Comparison of ENCODE assay signal across 10 cellular contexts in genomic region chr13:36131215-36131930, GRCh38. TPM values are rescaled to one million over a fixed set of nuclear protein-coding genes. Genes with fewer than 3 reads are reported as not detected.
DNase-seq lines count a peak whose midpoint lies in the region; ATAC-seq and TF ChIP-seq lines count a peak whose summit lies in the region.
"Had no signal": no experiment of that assay in that cellular context is flagged by ENCODE, and none has a peak within 500 bp of the region (broad histone marks: within the 10 kb centered on the region; RNA-seq: fewer than 3 reads in every experiment).

Gene DCLK1 (minus strand): TSS chr13:36131382.

- no peaks in the 10 kb centered on the region for H3K9me3 Mint-ChIP-seq in neural progenitor cell
- H3K9me3 Mint-ChIP-seq in naive thymus-derived CD8-positive, alpha-beta T cell, result peaks cover 0 to 17% (median 3%) of the 10 kb centered on the region in 9 donors
- H3K9me3 Mint-ChIP-seq: central memory CD8-positive, alpha-beta T cell had no signal

- H3K9me3 ChIP-seq in Panc1 (ENCODE audit: control insufficient read depth, insufficient read depth, low read depth, low read length) (no peaks in the 10 kb centered on the region), neural progenitor cell (ENCODE audit: low read depth) (no peaks in the 10 kb centered on the region)

- H3K36me3 Mint-ChIP-seq in neural progenitor cell, result no peaks in the 10 kb centered on the region
- peaks cover 0 to 11% (median 0%) of the 10 kb centered on the region in 3 donors for H3K36me3 Mint-ChIP-seq in naive thymus-derived CD8-positive, alpha-beta T cell

- no peaks in the 10 kb centered on the region for H3K27me3 ChIP-seq in Panc1 (ENCODE audit: control insufficient read depth, insufficient read depth, low read length)
- peaks cover 74% of the 10 kb centered on the region for H3K27me3 ChIP-seq in neural progenitor cell

- H3F3A ChIP-seq in neural progenitor cell (ENCODE audit: low read depth), result no peaks in the 10 kb centered on the region

- no peaks in the 10 kb centered on the region for H3K4me1 ChIP-seq in Panc1 (ENCODE audit: control insufficient read depth, insufficient read depth, low read length)
- H3K4me1 ChIP-seq in neural progenitor cell, result no peaks in the 10 kb centered on the region

- H3K4me3 ChIP-seq in Panc1 (ENCODE audit: low read depth in 2 of 2, low read length in 2 of 2) (peak within 1 kb of the TSS in 1 of 2 experiments; percentile 30; a peak in 1 of 4 replicates), fibroblast of mammary gland (ENCODE audit: control insufficient read depth, low read depth, low read length) (peak within 1 kb of the TSS; percentile 61), neural progenitor cell (peak within 1 kb of the TSS; percentile 69)

- H3K36me3 ChIP-seq in Panc1 (ENCODE audit: control insufficient read depth, insufficient read depth, low read length) (no peaks in the 10 kb centered on the region), neural progenitor cell (no peaks in the 10 kb centered on the region)

- in situ Hi-C loops in Panc1 (cut with HindIII; ENCODE audit: low pct_unique_long_range_greater_than_20kb, low sequenced_read_pairs), result no loop called here

- H3K27ac Mint-ChIP-seq in neural progenitor cell, result no peak within 1 kb of the TSS
- H3K27ac Mint-ChIP-seq in naive thymus-derived CD8-positive, alpha-beta T cell, result no peak within 1 kb of the TSS

- peak within 1 kb of the TSS; percentile 83 for H3K4me2 ChIP-seq in neural progenitor cell

- no peaks in the 10 kb centered on the region for H3K79me2 ChIP-seq in neural progenitor cell (ENCODE audit: low read depth)

- H3K27ac ChIP-seq in Panc1 (ENCODE audit: low read length) (no peak within 1 kb of the TSS), neural progenitor cell (no peak within 1 kb of the TSS)

- peaks cover 7% of the 10 kb centered on the region for H3K4me1 Mint-ChIP-seq in neural progenitor cell
- H3K4me1 Mint-ChIP-seq in naive thymus-derived CD8-positive, alpha-beta T cell, result peaks cover 0 to 4% (median 0%) of the 10 kb centered on the region in 4 donors
- H3K4me1 Mint-ChIP-seq: central memory CD8-positive, alpha-beta T cell had no signal

- H3K27me3 Mint-ChIP-seq in neural progenitor cell (ENCODE audit: insufficient read depth, low read depth), result peaks cover 4% of the 10 kb centered on the region
- peaks cover 18 to 69% (median 50%) of the 10 kb centered on the region in 5 donors for H3K27me3 Mint-ChIP-seq in naive thymus-derived CD8-positive, alpha-beta T cell

- no peak within 1 kb of the TSS for H3K9ac ChIP-seq in neural progenitor cell

- peak within 1 kb of the TSS; percentile 93 for H2AFZ ChIP-seq in neural progenitor cell (replicated peaks)

- no peak for TF ChIP-seq CTCF in Panc1 (IDR thresholded peaks at IDR 0.05)
- TF ChIP-seq CTCF in fibroblast of mammary gland (conservative IDR thresholded peaks at IDR 0.05; ENCODE audit: control insufficient read depth, insufficient read depth, low read depth, low read length), result no peak
- no peak for TF ChIP-seq CTCF in neural progenitor cell (IDR thresholded peaks at IDR 0.05)

- CTCF ChIA-PET in Panc1 (lab: Charles Lee), result no interaction called here

- peak; percentile 15 for DNase-seq in ELR (ENCODE audit: low read depth)
- no peak for DNase-seq in Panc1 (ENCODE audit: low read depth, low spot score)
- DNase-seq in fibroblast of mammary gland (ENCODE audit: low read depth), result peak; percentile 69
- DNase-seq in neural progenitor cell (ENCODE audit: low spot score), result peak; percentile 85
- DNase-seq in naive thymus-derived CD8-positive, alpha-beta T cell, result no peak
- DNase-seq in activated gamma-delta T cell treated with Interleukin-2 at 50 U/mL for 16 hours, result no peak

- intact Hi-C loops in Panc1 (cut with micrococcal nuclease; ENCODE audit: unreplicated experiment), result no loop called here

- H3K4me3 Mint-ChIP-seq in neural progenitor cell, result peak within 1 kb of the TSS; percentile 94
- H3K4me3 Mint-ChIP-seq in naive thymus-derived CD8-positive, alpha-beta T cell, result no peak within 1 kb of the TSS
- H3K4me3 Mint-ChIP-seq: central memory CD8-positive, alpha-beta T cell had no signal

- ATAC-seq in Panc1, result peak; percentile 17; the same call in 1 of the 2 replicates
- ATAC-seq in HG02981 (IDR thresholded peaks at IDR 0.05; ENCODE audit: unreplicated experiment), result no peak
- no peak for ATAC-seq in HG03520 (IDR thresholded peaks at IDR 0.05; ENCODE audit: unreplicated experiment)
- ATAC-seq in naive thymus-derived CD8-positive, alpha-beta T cell, result no peak
- ATAC-seq: HCT116 had no signal

- BruUV-seq in Panc1 (replicated peaks; lab: Mats Ljungman, UMichigan), result no TSS peak

- H4K20me1 ChIP-seq in neural progenitor cell (ENCODE audit: low read depth), result no peaks in the 10 kb centered on the region

- POLR2A ChIA-PET in Panc1 (lab: Charles Lee), result no interaction called here
- POLR2A ChIA-PET in naive thymus-derived CD8-positive, alpha-beta T cell (lab: Charles Lee), result no interaction called here

RNA-seq across cellular contexts. Expression of gene DCLK1, which starts in this region (rescaled TPM):
- total RNA-seq in Panc1 (2021; ENCODE audit: unreplicated experiment) (not detected), neural progenitor cell (ENCODE audit: low replicate concordance) (5.3 and 6.4 TPM in 2 replicates)
- polyA plus RNA-seq in Panc1 (2012; ENCODE audit: insufficient read length), result not detected
- total RNA-seq in naive thymus-derived CD8-positive, alpha-beta T cell, result not detected
- not detected for polyA plus RNA-seq in naive thymus-derived CD8-positive, alpha-beta T cell

Comparison
In these comparisons a context has a peak if more than half of its experiments do, and no peak if none do; other contexts are left out.
1. Peak in ATAC-seq in Panc1; RNA of the gene not detected or under 1 TPM.
2. DNase-seq: peak in ELR (single experiment), fibroblast of mammary gland (single experiment) and neural progenitor cell (single experiment); none in Panc1 (single experiment), naive thymus-derived CD8-positive, alpha-beta T cell (0 of 10) and activated gamma-delta T cell treated with Interleukin-2 at 50 U/mL for 16 hours (single experiment).